9 cellular contexts compared by ENCODE assay signal in the genomic region with DNA sequence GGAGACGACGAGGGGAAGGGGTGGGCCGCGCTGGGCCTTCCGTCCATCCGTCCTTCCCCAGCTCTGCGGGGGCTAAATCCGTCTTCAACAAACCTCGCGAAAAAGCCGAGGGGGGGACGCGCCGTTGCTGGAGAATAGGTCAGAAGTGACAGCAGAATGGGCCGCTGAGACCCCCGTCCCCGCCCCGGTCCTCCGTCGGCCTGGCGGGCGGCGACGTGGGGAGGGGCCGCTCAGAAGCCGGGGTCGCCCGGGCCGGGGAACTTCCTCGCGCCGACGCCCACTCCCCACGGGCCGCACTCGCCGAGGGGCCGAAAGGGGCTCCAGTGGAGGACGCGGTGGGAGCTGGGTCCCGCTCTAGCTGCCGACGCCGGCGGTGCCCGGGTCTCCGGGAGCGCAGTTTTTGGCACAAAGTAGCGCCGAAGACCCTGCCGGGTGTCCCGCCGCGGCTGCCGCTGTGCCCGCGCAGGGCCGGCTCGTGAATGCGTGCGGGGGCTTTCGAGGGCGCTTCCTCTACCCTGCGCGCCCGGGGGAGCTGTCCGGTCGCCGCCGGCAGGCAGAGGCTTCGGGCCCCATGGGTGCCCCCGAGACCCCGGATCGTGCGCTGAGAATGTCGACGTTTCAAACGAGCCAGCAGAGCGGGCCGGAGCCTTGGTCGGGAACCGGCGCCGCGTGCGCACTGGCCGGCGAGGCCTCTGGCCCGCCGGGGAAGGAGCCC. TPM values are rescaled to one million over a fixed set of nuclear protein-coding genes. Genes with fewer than 3 reads are reported as not detected.
DNase-seq lines count a peak whose midpoint lies in the region; ATAC-seq and TF ChIP-seq lines count a peak whose summit lies in the region.
"Had no signal": no experiment of that assay in that cellular context is flagged by ENCODE, and none has a peak within 500 bp of the region (broad histone marks: within the 10 kb centered on the region; RNA-seq: fewer than 3 reads in every experiment).

No MANE protein-coding gene starts in this region.

- peak overlapping the region; percentile 54 for H3K9ac ChIP-seq in NT2/D1 (ENCODE audit: insufficient read length, low read depth)
- peak overlapping the region; percentile 86 to 91 for H3K9ac ChIP-seq in stomach smooth muscle (ENCODE audit: low read length in 2 of 2)

- no peaks in the 10 kb centered on the region for H3K36me3 ChIP-seq in NT2/D1 (ENCODE audit: insufficient read depth, insufficient read length, low read length)
- no peaks in the 10 kb centered on the region for H3K36me3 ChIP-seq in stomach smooth muscle (ENCODE audit: control insufficient read depth in 2 of 2, insufficient read depth in 2 of 2, low read length in 2 of 2)

- H3K9me3 ChIP-seq in NT2/D1 (ENCODE audit: insufficient read depth, low read length): no peaks in the 10 kb centered on the region
- H3K9me3 ChIP-seq in stomach smooth muscle (ENCODE audit: control insufficient read depth in 2 of 2, low read length in 2 of 2): no peaks in the 10 kb centered on the region

- H3K4me1 ChIP-seq in NT2/D1 (ENCODE audit: insufficient read depth, insufficient read length) (peaks cover 22% of the 10 kb centered on the region), stomach smooth muscle (ENCODE audit: control insufficient read depth, insufficient read depth, low read length) (peaks cover 59% of the 10 kb centered on the region)

- peak overlapping the region; percentile 33 for H3K4me3 ChIP-seq in NT2/D1 (ENCODE audit: insufficient read length, low read depth)
- H3K4me3 ChIP-seq in lower leg skin (ENCODE audit: low read depth, poor library complexity, severe bottlenecking): peak overlapping the region; percentile 10
- H3K4me3 ChIP-seq in stomach smooth muscle (ENCODE audit: low read length in 2 of 2): peak overlapping the region; percentile 89 to 94

- H3K27me3 ChIP-seq in NT2/D1 (ENCODE audit: insufficient read depth, insufficient read length) (peaks cover 49% of the 10 kb centered on the region), stomach smooth muscle (ENCODE audit: control insufficient read depth in 1 of 2, insufficient read depth in 2 of 2, low read length in 2 of 2) (no peaks in the 10 kb centered on the region)

- TF ChIP-seq POLR2A in lower leg skin (IDR thresholded peaks at IDR 0.05): no peak

- intact Hi-C loops in lower leg skin (cut with DNase I; ENCODE audit: low total_unique reads): no loop called here

- H3K27ac ChIP-seq in stomach smooth muscle (ENCODE audit: low read length): peak overlapping the region; percentile 96

- TF ChIP-seq CTCF in lower leg skin (IDR thresholded peaks at IDR 0.05): no peak

- DNase-seq in NT2/D1 (ENCODE audit: low read depth, low spot score) (no peak), dermis blood vessel endothelial cell (peak; percentile 43), lower leg skin (ENCODE audit: low spot score in 2 of 2) (no peak), putamen (ENCODE audit: low spot score) (no peak)
- DNase-seq: activated naive CD4-positive, alpha-beta T cell treated with anti-CD3 and anti-CD28 coated beads, Interleukin-2, amount 50 U/mL, for 16 hours had no signal

- no peak for ATAC-seq in GM21619 (IDR thresholded peaks at IDR 0.05; ENCODE audit: unreplicated experiment)
- no peak for ATAC-seq in GM18520 (IDR thresholded peaks at IDR 0.05; ENCODE audit: unreplicated experiment)
- no peak for ATAC-seq in GM18907 (IDR thresholded peaks at IDR 0.05; ENCODE audit: unreplicated experiment)

- WGBS in lower leg skin, 2 donors: 24 to 25% methylated on average over 40 to 41 of the region's 90 CpGs

RNA-seq across cellular contexts. Expression of a gene that starts 46.4 kb away (rescaled TPM):
- total RNA-seq in dermis blood vessel endothelial cell (101 and 106 TPM in 2 replicates), lower leg skin (100 to 1,000 TPM in 1 of 4 donors, 10 to 100 TPM in 3; 47.5 to 100 (median 73.3) TPM)

RNA-seq across cellular contexts. Expression of a gene that starts 53.8 kb away (rescaled TPM):
- total RNA-seq in dermis blood vessel endothelial cell: 4.8 and 19.3 TPM in 2 replicates
- total RNA-seq in lower leg skin: 10 to 100 TPM in 2 of 4 donors, 1 to 10 TPM in 2; 4.1 to 14.2 (median 10.0) TPM

Comparison
In these comparisons a context has a peak if more than half of its experiments do, and no peak if none do; other contexts are left out.
1. H3K4me3 ChIP-seq: peak in every context shown above with its lines; median percentile 92 in stomach smooth muscle; 33 in NT2/D1; 10 in lower leg skin.